23 cellular contexts compared by ENCODE assay signal in genomic region chr22:37211075-37211852, GRCh38. TPM values are rescaled to one million over a fixed set of nuclear protein-coding genes. Genes with fewer than 3 reads are reported as not detected.
DNase-seq lines count a peak whose midpoint lies in the region; ATAC-seq and TF ChIP-seq lines count a peak whose summit lies in the region.
"Had no signal": no experiment of that assay in that cellular context is flagged by ENCODE, and none has a peak within 500 bp of the region (broad histone marks: within the 10 kb centered on the region; RNA-seq: fewer than 3 reads in every experiment).

No MANE protein-coding gene starts in this region.

- H3K27ac Mint-ChIP-seq in CD8-positive, alpha-beta T cell, result no peak overlapping the region
- H3K27ac Mint-ChIP-seq: activated naive CD4-positive, alpha-beta T cell treated with anti-CD3 and anti-CD28 coated beads, Interleukin-2, amount 50 U/mL, for 24 hours had no signal

- peaks cover 58% of the 10 kb centered on the region for H3K4me1 ChIP-seq in CD8-positive, alpha-beta T cell (ENCODE audit: insufficient read depth, low read length)
- H3K4me1 ChIP-seq in KMS-11 (ENCODE audit: low read depth, poor library complexity, severe bottlenecking) (peaks cover 51% of the 10 kb centered on the region), endocrine pancreas (ENCODE audit: control insufficient read depth, insufficient read depth, low read length) (no peaks in the 10 kb centered on the region), HAP-1 (no peaks in the 10 kb centered on the region)
- H3K4me1 ChIP-seq: Caco-2, foreskin keratinocyte, transverse colon had no signal

- peaks cover 4% of the 10 kb centered on the region for H3K36me3 ChIP-seq in CD8-positive, alpha-beta T cell (ENCODE audit: insufficient read depth, low read length)
- no peaks in the 10 kb centered on the region for H3K36me3 ChIP-seq in KMS-11 (ENCODE audit: insufficient read depth)
- H3K36me3 ChIP-seq in endocrine pancreas (ENCODE audit: control insufficient read depth, insufficient read depth, low read length), result no peaks in the 10 kb centered on the region
- H3K36me3 ChIP-seq in HAP-1 (replicated peaks), result no peaks in the 10 kb centered on the region
- H3K36me3 ChIP-seq: transverse colon had no signal

- H3K9ac ChIP-seq in KMS-11 (peak overlapping the region; percentile 53; the same call in 1 of the 2 replicates), endocrine pancreas (ENCODE audit: control insufficient read depth, insufficient read depth, low read length) (peak overlapping the region; percentile 58)

- POLR2A ChIA-PET in CD8-positive, alpha-beta T cell (lab: Charles Lee), result interaction anchor here (1.1 to 1.5 kb wide), 3 partner anchors 11 to 19 kb away, joined by 3 read pairs; no protein-coding TSS in a partner anchor

- H3K27me3 ChIP-seq in CD8-positive, alpha-beta T cell (ENCODE audit: insufficient read depth, low read length), result no peaks in the 10 kb centered on the region
- no peaks in the 10 kb centered on the region for H3K27me3 ChIP-seq in KMS-11 (ENCODE audit: insufficient read depth, low read depth)
- no peaks in the 10 kb centered on the region for H3K27me3 ChIP-seq in endocrine pancreas (ENCODE audit: control insufficient read depth, insufficient read depth, low read length)
- 0 out of 2 replicates have a peak, but pooled peaks cover 3% of the 10 kb centered on the region for H3K27me3 ChIP-seq in HAP-1 (ENCODE audit: low read depth)

- DNase-seq in CD8-positive, alpha-beta T cell, result peak in 2 of 7 experiments; percentile 15 to 47
- peak in 6 of 10 donors; percentile 45 to 92 (median 65) for DNase-seq in posterior cingulate gyrus
- DNase-seq in GM13977 (ENCODE audit: low spot score), result no peak
- DNase-seq in HAP-1 (ENCODE audit: low spot score in 2 of 2), result no peak
- no peak for DNase-seq in putamen (ENCODE audit: low spot score)
- DNase-seq: activated CD4-positive, alpha-beta T cell treated with anti-CD3 and anti-CD28 coated beads, Interleukin-2, amount 10 ng/mL, durations not matched to agents 24 days and 14 days; foreskin keratinocyte; GOT3; NCI-H1092; NCI-H2081; Right ventricle myocardium superior; stimulated activated naive CD4-positive, alpha-beta T cell; transverse colon had no signal

- in situ Hi-C loops in GM13977 (cut with MboI; ENCODE audit: low pct_unique_long_range_greater_than_20kb, low sequenced_read_pairs, unreplicated experiment), result no loop called here
- in situ Hi-C loops in HAP-1 (cut with MboI; ENCODE audit: low sequenced_read_pairs), result no loop called here

- CTCF ChIA-PET in CD8-positive, alpha-beta T cell (lab: Charles Lee), result interaction anchor here (2.0 to 2.6 kb wide), 2 partner anchors 8 to 11 kb away, joined by 5 to 15 read pairs; no protein-coding TSS in a partner anchor

- no peak for ATAC-seq in CD8-positive, alpha-beta T cell
- ATAC-seq: foreskin keratinocyte had no signal

- H3K4me3 ChIP-seq in CD8-positive, alpha-beta T cell (ENCODE audit: low read depth, low read length), result no peak overlapping the region
- no peak overlapping the region for H3K4me3 ChIP-seq in KMS-11 (IDR thresholded peaks at IDR 0.05; ENCODE audit: insufficient read depth, low read depth, low read length)
- peak overlapping the region; percentile 22 for H3K4me3 ChIP-seq in endocrine pancreas (ENCODE audit: control insufficient read depth, insufficient read depth, low read length)
- H3K4me3 ChIP-seq in HAP-1, result no peak overlapping the region
- H3K4me3 ChIP-seq: transverse colon had no signal

- H4K20me1 ChIP-seq in KMS-11 (ENCODE audit: insufficient read depth), result no peaks in the 10 kb centered on the region

- H3K27ac ChIP-seq in CD8-positive, alpha-beta T cell (ENCODE audit: low read depth, low read length), result no peak overlapping the region
- H3K27ac ChIP-seq in KMS-11, result peak overlapping the region; percentile 36; the same call in 1 of the 2 replicates
- H3K27ac ChIP-seq: foreskin keratinocyte, transverse colon had no signal

- peak overlapping the region; percentile 42; the same call in 1 of the 2 replicates for H3K4me2 ChIP-seq in KMS-11

- H3K9me3 ChIP-seq in CD8-positive, alpha-beta T cell (ENCODE audit: low read length), result no peaks in the 10 kb centered on the region
- H3K9me3 ChIP-seq in endocrine pancreas (ENCODE audit: control insufficient read depth, low read length) (no peaks in the 10 kb centered on the region), HAP-1 (no peaks in the 10 kb centered on the region)
- H3K9me3 ChIP-seq: Caco-2, transverse colon had no signal

- no peaks in the 10 kb centered on the region for H3K9me3 Mint-ChIP-seq in CD8-positive, alpha-beta T cell
- H3K9me3 Mint-ChIP-seq: activated CD4-positive, alpha-beta T cell treated with anti-CD3 and anti-CD28 coated beads, Interleukin-2, amount 10 ng/mL, durations not matched to agents 24 days and 14 days; activated naive CD4-positive, alpha-beta T cell treated with anti-CD3 and anti-CD28 coated beads, Interleukin-2, amount 50 U/mL, for 24 hours; mesothelial cell of epicardium had no signal

- intact Hi-C loops in CD8-positive, alpha-beta T cell (cut with DNase I, micrococcal nuclease), result no loop called here
- intact Hi-C loops in posterior cingulate gyrus (cut with DNase I), result no loop called here

- TF ChIP-seq CTCF in CD8-positive, alpha-beta T cell (IDR thresholded peaks at IDR 0.05), result no peak
- TF ChIP-seq CTCF in KMS-11 (conservative IDR thresholded peaks at IDR 0.05; ENCODE audit: low read depth, low read length) (no peak), GM13977 (IDR thresholded peaks at IDR 0.05; ENCODE audit: extremely low read depth, insufficient read depth, missing control alignments) (no peak)

- no peak overlapping the region for H2AFZ ChIP-seq in KMS-11 (ENCODE audit: low read depth)

- H3K4me1 Mint-ChIP-seq in CD8-positive, alpha-beta T cell (ENCODE audit: low read depth), result peaks cover 67% of the 10 kb centered on the region

- H3K36me3 Mint-ChIP-seq in CD8-positive, alpha-beta T cell, result peaks cover 24% of the 10 kb centered on the region
- H3K36me3 Mint-ChIP-seq: mesothelial cell of epicardium had no signal

- H3K27me3 Mint-ChIP-seq in CD8-positive, alpha-beta T cell (ENCODE audit: low read depth), result no peaks in the 10 kb centered on the region
- H3K27me3 Mint-ChIP-seq: activated CD4-positive, alpha-beta T cell treated with anti-CD3 and anti-CD28 coated beads, Interleukin-2, amount 10 ng/mL, durations not matched to agents 24 days and 14 days; activated naive CD4-positive, alpha-beta T cell treated with anti-CD3 and anti-CD28 coated beads, Interleukin-2, amount 50 U/mL, for 24 hours had no signal

- peaks cover 21% of the 10 kb centered on the region for H3K79me2 ChIP-seq in KMS-11 (ENCODE audit: insufficient read depth, low read depth)

- H3K4me3 Mint-ChIP-seq in CD8-positive, alpha-beta T cell, result peak overlapping the region; percentile 11
- H3K4me3 Mint-ChIP-seq: activated CD4-positive, alpha-beta T cell treated with anti-CD3 and anti-CD28 coated beads, Interleukin-2, amount 10 ng/mL, durations not matched to agents 24 days and 14 days; mesothelial cell of epicardium had no signal

RNA-seq across cellular contexts. Expression of gene SSTR3, which starts 1.0 kb away (rescaled TPM):
- 1 to 10 TPM; 2.6 to 3.1 TPM for total RNA-seq in CD8-positive, alpha-beta T cell
- total RNA-seq: bronchial epithelial cell, Caco-2, dermis microvascular lymphatic vessel endothelial cell, epithelial cell of proximal tubule, foreskin keratinocyte, LHCN-M2, NCI-H460, Right ventricle myocardium superior had no signal

RNA-seq across cellular contexts. Expression of gene C1QTNF6, which starts 23.2 kb away (rescaled TPM):
- total RNA-seq in CD8-positive, alpha-beta T cell, result 10 to 100 TPM; 12.0 to 12.9 TPM

RNA-seq across cellular contexts. Expression of gene RAC2, which starts 32.8 kb away (rescaled TPM):
- 100 to 1,000 TPM; 152 to 159 TPM for total RNA-seq in CD8-positive, alpha-beta T cell

Comparison
In these comparisons a context has a peak if more than half of its experiments do, and no peak if none do; other contexts are left out.
1. DNase-seq: peak in posterior cingulate gyrus (6 of 10); none in GM13977 (single experiment), HAP-1 (0 of 2) and putamen (single experiment).